ENCODE assay signal across 19 cellular contexts in the genomic region with DNA sequence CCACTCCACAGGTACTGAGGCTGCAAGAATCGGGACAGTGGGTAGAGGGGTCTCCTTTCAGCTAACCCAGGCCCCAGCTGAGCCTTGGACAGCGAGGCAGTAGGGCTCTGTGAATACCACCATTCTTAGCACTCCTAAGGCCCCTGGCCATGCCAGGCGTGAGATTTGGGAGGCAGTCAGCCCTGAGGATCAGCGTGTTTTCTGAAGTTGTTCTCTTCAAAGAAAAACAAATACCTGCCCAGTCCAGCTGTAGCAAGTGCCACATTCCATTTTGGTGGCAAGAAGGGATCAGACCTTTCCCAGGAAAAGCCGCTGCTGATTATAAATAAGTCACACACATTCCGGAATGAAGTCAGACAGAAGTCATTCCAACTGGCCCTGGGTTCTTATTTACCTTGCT. TPM values are rescaled to one million over a fixed set of nuclear protein-coding genes. Genes with fewer than 3 reads are reported as not detected.
A peak's percentile ranks its signal among the peaks of the same experiment; 100 is the strongest.
DNase-seq lines count a peak whose midpoint lies in the region; ATAC-seq and TF ChIP-seq lines count a peak whose summit lies in the region.
"Had no signal": no experiment of that assay in that cellular context is flagged by ENCODE, and none has a peak within 500 bp of the region (broad histone marks: within the 10 kb centered on the region; RNA-seq: fewer than 3 reads in every experiment).

No MANE protein-coding gene starts in this region.

- no peaks in the 10 kb centered on the region for H4K20me1 ChIP-seq in smooth muscle cell (ENCODE audit: low read depth)

- H3K36me3 Mint-ChIP-seq in endodermal cell (ENCODE audit: low read depth) = peaks cover 9% of the 10 kb centered on the region
- no peaks in the 10 kb centered on the region for H3K36me3 Mint-ChIP-seq in activated naive CD4-positive, alpha-beta T cell treated with anti-CD3 and anti-CD28 coated beads, Interleukin-2, amount 50 U/mL, for 72 hours

- H3K4me3 ChIP-seq in left ventricle myocardium inferior (no peak overlapping the region), endodermal cell (ENCODE audit: low read length) (no peak overlapping the region), smooth muscle cell (no peak overlapping the region)
- H3K4me3 ChIP-seq: A549, HAP-1 had no signal

- H3F3A ChIP-seq in smooth muscle cell (ENCODE audit: low read depth) = no peaks in the 10 kb centered on the region

- no peak overlapping the region for H2AFZ ChIP-seq in smooth muscle cell (ENCODE audit: low read depth)

- TF ChIP-seq CTCF in left ventricle myocardium inferior (IDR thresholded peaks at IDR 0.05; ENCODE audit: borderline replicate concordance) (no peak), endodermal cell (conservative IDR thresholded peaks at IDR 0.05) (no peak), smooth muscle cell (IDR thresholded peaks at IDR 0.05; ENCODE audit: borderline replicate concordance, insufficient read depth, poor library complexity, severe bottlenecking) (no peak)

- H3K27me3 Mint-ChIP-seq in endodermal cell (ENCODE audit: insufficient read depth) = peaks cover 25% of the 10 kb centered on the region
- H3K27me3 Mint-ChIP-seq: IgD-negative memory B cell had no signal

- peaks cover 19% of the 10 kb centered on the region for H3K4me1 Mint-ChIP-seq in endodermal cell

- no peaks in the 10 kb centered on the region for H3K9me3 Mint-ChIP-seq in endodermal cell
- no peaks in the 10 kb centered on the region for H3K9me3 Mint-ChIP-seq in activated naive CD4-positive, alpha-beta T cell treated with anti-CD3 and anti-CD28 coated beads, Interleukin-2, amount 50 U/mL, for 72 hours
- H3K9me3 Mint-ChIP-seq: CD4-positive, alpha-beta T cell; IgD-negative memory B cell had no signal

- DNase-seq in left ventricle myocardium inferior = no peak
- DNase-seq in cardiac septum (ENCODE audit: low spot score) = no peak
- peak; percentile 11 for DNase-seq in left kidney (ENCODE audit: low read depth, low spot score)
- DNase-seq in renal cortical epithelial cell (ENCODE audit: low read depth) = peak; percentile 82
- no peak for DNase-seq in endodermal cell
- DNase-seq in activated naive CD4-positive, alpha-beta T cell treated with anti-CD3 and anti-CD28 coated beads, Interleukin-2, amount 50 U/mL, for 72 hours (ENCODE audit: low spot score in 2 of 2) = no peak
- DNase-seq in smooth muscle cell (lab: John Stamatoyannopoulos, UW; ENCODE audit: unreplicated experiment) = no peak
- DNase-seq: Caco-2; CD4-positive, alpha-beta T cell; Karpas-422; NCI-H1417 treated with DMSO at 0.1 percent for 48 hours; NCI-H187 treated with DMSO at 0.1 percent for 48 hours; NCI-H2227 treated with DMSO at 0.1 percent for 48 hours; NCI-H510A treated with DMSO at 0.1 percent for 48 hours; NCI-H82; OCI-M1 had no signal

- no peak overlapping the region for H3K4me2 ChIP-seq in smooth muscle cell
- H3K4me2 ChIP-seq: A549 had no signal

- H3K9me3 ChIP-seq in left ventricle myocardium inferior (replicated peaks) (no peaks in the 10 kb centered on the region), endodermal cell (ENCODE audit: control insufficient read depth, low read length) (no peaks in the 10 kb centered on the region), smooth muscle cell (replicated peaks; ENCODE audit: low read depth) (no peaks in the 10 kb centered on the region)
- H3K9me3 ChIP-seq: A549, Caco-2, HAP-1 had no signal

- intact Hi-C loops in left ventricle myocardium inferior (cut with micrococcal nuclease) = no loop called here
- intact Hi-C loops in cardiac septum (cut with DNase I) = no loop called here

- no peaks in the 10 kb centered on the region for H3K79me2 ChIP-seq in smooth muscle cell (ENCODE audit: low read depth)

- H3K27ac ChIP-seq in left ventricle myocardium inferior (replicated peaks) = peak overlapping the region; percentile 77
- no peak overlapping the region for H3K27ac ChIP-seq in endodermal cell (ENCODE audit: low read depth, low read length)
- no peak overlapping the region for H3K27ac ChIP-seq in smooth muscle cell (ENCODE audit: low read depth)
- H3K27ac ChIP-seq: A549 had no signal

- H3K4me1 ChIP-seq in left ventricle myocardium inferior (peaks cover 54% of the 10 kb centered on the region), endodermal cell (ENCODE audit: control insufficient read depth, insufficient read depth, low read length) (no peaks in the 10 kb centered on the region), smooth muscle cell (ENCODE audit: low read depth) (peaks cover 5% of the 10 kb centered on the region)

- no peaks in the 10 kb centered on the region for H3K36me3 ChIP-seq in left ventricle myocardium inferior
- H3K36me3 ChIP-seq in endodermal cell (ENCODE audit: control insufficient read depth, insufficient read depth, low read length) = no peaks in the 10 kb centered on the region
- H3K36me3 ChIP-seq in smooth muscle cell (ENCODE audit: low read depth) = no peaks in the 10 kb centered on the region
- H3K36me3 ChIP-seq: HAP-1 had no signal

- whole genome bisulfite sequencing in endodermal cell (ENCODE audit: insufficient coverage in 1 of 2, insufficient read length in 1 of 2), 2 experiments = 91 to 94% methylated on average over 5 to 6 of the region's 6 CpGs
- WGBS in smooth muscle cell (ENCODE audit: low lambda C conversion rate) = 92% methylated on average over 6 of the region's 6 CpGs

- no peak overlapping the region for H3K27ac Mint-ChIP-seq in endodermal cell
- H3K27ac Mint-ChIP-seq in activated naive CD4-positive, alpha-beta T cell treated with anti-CD3 and anti-CD28 coated beads, Interleukin-2, amount 50 U/mL, for 72 hours = no peak overlapping the region
- H3K27ac Mint-ChIP-seq: CD4-positive, alpha-beta T cell; IgD-negative memory B cell had no signal

- no peak for ATAC-seq in activated naive CD4-positive, alpha-beta T cell treated with anti-CD3 and anti-CD28 coated beads, Interleukin-2, amount 50 U/mL, for 72 hours
- ATAC-seq: A549 had no signal

- H3K9ac ChIP-seq in endodermal cell (ENCODE audit: extremely low read depth, low read length, poor library complexity, severe bottlenecking) = no peak overlapping the region
- H3K9ac ChIP-seq in smooth muscle cell (ENCODE audit: low read depth) = no peak overlapping the region

- H3K4me3 Mint-ChIP-seq in endodermal cell = no peak overlapping the region
- H3K4me3 Mint-ChIP-seq: CD4-positive, alpha-beta T cell; IgD-negative memory B cell had no signal

- H3K27me3 ChIP-seq in left ventricle myocardium inferior (ENCODE audit: low read depth) (no peaks in the 10 kb centered on the region), endodermal cell (ENCODE audit: control insufficient read depth, insufficient read depth, low read length, poor library complexity, severe bottlenecking) (peaks cover 5% of the 10 kb centered on the region), smooth muscle cell (ENCODE audit: low read depth) (no peaks in the 10 kb centered on the region)

RNA-seq across cellular contexts. Expression of a gene that starts 47.8 kb away (rescaled TPM):
- total RNA-seq in left ventricle myocardium inferior (18.9 TPM), cardiac septum (21.8 TPM), renal cortical epithelial cell (1.4 and 5.4 TPM in 2 replicates), endodermal cell (10 to 100 TPM; 23.3 to 25.0 TPM), smooth muscle cell (4.0 and 4.4 TPM in 2 replicates)
- 21.4 TPM for polyA plus RNA-seq in endodermal cell (2013, experiment 1 of 2)
- 19.9 TPM for polyA plus RNA-seq in endodermal cell (2013, experiment 2 of 2)
- 10 to 100 TPM in 1 of 2 donors, 1 to 10 TPM in 1; 1.4 to 13.8 TPM for total RNA-seq in activated naive CD4-positive, alpha-beta T cell treated with anti-CD3 and anti-CD28 coated beads, Interleukin-2, amount 50 U/mL, for 72 hours
- 2.1 and 2.3 TPM in 2 replicates for polyA plus RNA-seq in smooth muscle cell

Comparison
In these comparisons a context has a peak if more than half of its experiments do, and no peak if none do; other contexts are left out.
1. DNase-seq: peak in left kidney (single experiment) and renal cortical epithelial cell (single experiment); none in left ventricle myocardium inferior (single experiment), cardiac septum (single experiment), endodermal cell (single experiment), activated naive CD4-positive, alpha-beta T cell treated with anti-CD3 and anti-CD28 coated beads, Interleukin-2, amount 50 U/mL, for 72 hours (0 of 2) and smooth muscle cell (single experiment).